In the genomic region with DNA sequence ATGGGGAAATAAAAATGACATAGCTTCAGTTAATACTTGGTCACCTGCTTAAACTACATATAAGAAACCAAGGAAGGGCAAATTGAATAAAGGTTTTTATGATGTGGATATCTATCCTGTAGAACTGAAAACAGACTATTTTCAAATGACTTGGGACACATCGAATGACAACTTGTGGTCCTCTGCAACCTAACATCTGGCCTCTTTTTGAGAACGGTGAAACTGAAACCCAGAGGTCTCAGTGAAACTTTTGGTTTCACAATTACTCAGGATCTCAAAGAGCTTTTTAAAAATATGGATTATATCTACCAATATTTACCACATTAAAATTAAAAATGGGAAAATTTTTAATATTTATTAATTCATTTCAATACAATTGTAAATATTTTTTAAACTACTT, we compare ENCODE assay signal across 8 cellular contexts.
DNase-seq lines count a peak whose midpoint lies in the region; ATAC-seq lines count a peak whose summit lies in the region.

No MANE protein-coding gene starts in this region.

- peaks cover 52% of the 10 kb centered on the region for H3K79me2 ChIP-seq in ACC112 (ENCODE audit: control insufficient read depth, insufficient read depth, low read length, unreplicated experiment)

- CTCF ChIA-PET in activated naive CD4-positive, alpha-beta T cell treated with anti-CD3 and anti-CD28 coated beads, Interleukin-2, amount 10 ng/mL, durations not matched to agents 7 days and 5 days (lab: Charles Lee) = interaction anchor here (0.7 to 1.0 kb wide), 2 partner anchors 11 to 40 kb away, joined by 3 read pairs; no protein-coding TSS in a partner anchor

- H3K4me1 Mint-ChIP-seq in activated naive CD4-positive, alpha-beta T cell treated with anti-CD3 and anti-CD28 coated beads, Interleukin-2, amount 10 ng/mL, durations not matched to agents 7 days and 5 days = peaks cover 44% of the 10 kb centered on the region

- H3K4me3 ChIP-seq in ACC112 (ENCODE audit: low read depth, low read length) = peak overlapping the region; percentile 56

- ATAC-seq in GM19035 (IDR thresholded peaks at IDR 0.05; ENCODE audit: unreplicated experiment) = peak; percentile 82
- ATAC-seq in HG03103 (IDR thresholded peaks at IDR 0.05; ENCODE audit: low read depth, unreplicated experiment) = peak; percentile 81

- H3K36me3 Mint-ChIP-seq in activated naive CD4-positive, alpha-beta T cell treated with anti-CD3 and anti-CD28 coated beads, Interleukin-2, amount 10 ng/mL, durations not matched to agents 7 days and 5 days = peaks cover 7% of the 10 kb centered on the region

- H3K27me3 ChIP-seq in ACC112 (ENCODE audit: insufficient read depth, low read length) = no peaks in the 10 kb centered on the region

- no peaks in the 10 kb centered on the region for H3K9me3 Mint-ChIP-seq in activated naive CD4-positive, alpha-beta T cell treated with anti-CD3 and anti-CD28 coated beads, Interleukin-2, amount 10 ng/mL, durations not matched to agents 7 days and 5 days

- peaks cover 6% of the 10 kb centered on the region for H3K4me1 ChIP-seq in ACC112 (ENCODE audit: control insufficient read depth, insufficient read depth, low read length, unreplicated experiment)

- H2AFZ ChIP-seq in ACC112 (ENCODE audit: low read length, unreplicated experiment) = no peak overlapping the region

- peak overlapping the region; percentile 13 for H3K4me3 Mint-ChIP-seq in activated naive CD4-positive, alpha-beta T cell treated with anti-CD3 and anti-CD28 coated beads, Interleukin-2, amount 10 ng/mL, durations not matched to agents 7 days and 5 days

- DNase-seq in activated naive CD4-positive, alpha-beta T cell treated with anti-CD3 and anti-CD28 coated beads, Interleukin-2, amount 10 ng/mL, durations not matched to agents 7 days and 5 days = peak; percentile 53
- DNase-seq in hypothalamus (lab: John Stamatoyannopoulos, UW) = no peak
- DNase-seq in NK-92 (lab: John Stamatoyannopoulos, UW; ENCODE audit: unreplicated experiment) = no peak
- no peak for DNase-seq in NCI-H1105 (lab: John Stamatoyannopoulos, UW)
- no peak for DNase-seq in nucleus accumbens (lab: John Stamatoyannopoulos, UW)

- H3K27ac Mint-ChIP-seq in activated naive CD4-positive, alpha-beta T cell treated with anti-CD3 and anti-CD28 coated beads, Interleukin-2, amount 10 ng/mL, durations not matched to agents 7 days and 5 days = peak overlapping the region; percentile 83

- H3K36me3 ChIP-seq in ACC112 (ENCODE audit: insufficient read depth, low read length) = no peaks in the 10 kb centered on the region

- H3K27me3 Mint-ChIP-seq in activated naive CD4-positive, alpha-beta T cell treated with anti-CD3 and anti-CD28 coated beads, Interleukin-2, amount 10 ng/mL, durations not matched to agents 7 days and 5 days = no peaks in the 10 kb centered on the region

- no peak overlapping the region for H3K27ac ChIP-seq in ACC112 (ENCODE audit: low read depth, low read length)
